ENCODE assay signal across 16 cellular contexts in genomic region chr20:18176318-18176785, GRCh38.
DNase-seq lines count a peak whose midpoint lies in the region; ATAC-seq lines count a peak whose summit lies in the region.
"Had no signal": no experiment of that assay in that cellular context is flagged by ENCODE, and none has a peak within 500 bp of the region (broad histone marks: within the 10 kb centered on the region; RNA-seq: fewer than 3 reads in every experiment).

No MANE protein-coding gene starts in this region.

- peaks cover 91% of the 10 kb centered on the region for H3K36me3 Mint-ChIP-seq in stimulated activated memory B cell treated with anti-CD40 and anti-IgM and Interleukin-4, amounts not matched to agents 10 μg/mL and 1 μg/mL and 100 μg/mL, for 72 hours

- H3K27ac Mint-ChIP-seq in stimulated activated naive CD8-positive, alpha-beta T cell treated with anti-CD3 and anti-CD28 coated beads, Interleukin-15, amount 100 ng/mL, for 72 hours = peak overlapping the region; percentile 32 to 49
- H3K27ac Mint-ChIP-seq in stimulated activated memory B cell treated with anti-CD40 and anti-IgM and Interleukin-4, amounts not matched to agents 10 μg/mL and 1 μg/mL and 100 μg/mL, for 72 hours = no peak overlapping the region

- no peak for ATAC-seq in stimulated activated naive CD8-positive, alpha-beta T cell treated with anti-CD3 and anti-CD28 coated beads, Interleukin-15, amount 100 ng/mL, for 72 hours
- no peak for ATAC-seq in stimulated activated naive CD8-positive, alpha-beta T cell treated with anti-CD3 and anti-CD28 coated beads, Interleukin-15, Interleukin-2, amounts not matched to agents 100 U/mL and 50 U/mL, for 24 hours
- no peak for ATAC-seq in stimulated activated memory B cell treated with anti-CD40 and anti-IgM and Interleukin-4, amounts not matched to agents 10 μg/mL and 1 μg/mL and 100 μg/mL, for 72 hours
- ATAC-seq in GM21619 (IDR thresholded peaks at IDR 0.05; ENCODE audit: unreplicated experiment) = no peak
- ATAC-seq: Right ventricle myocardium inferior, sciatic nerve had no signal

- peaks cover 9 to 15% of the 10 kb centered on the region in 2 donors for H3K9me3 Mint-ChIP-seq in stimulated activated naive CD8-positive, alpha-beta T cell treated with anti-CD3 and anti-CD28 coated beads, Interleukin-15, amount 100 ng/mL, for 72 hours
- H3K9me3 Mint-ChIP-seq in stimulated activated memory B cell treated with anti-CD40 and anti-IgM and Interleukin-4, amounts not matched to agents 10 μg/mL and 1 μg/mL and 100 μg/mL, for 72 hours = peaks cover 6% of the 10 kb centered on the region

- H3K27me3 Mint-ChIP-seq in stimulated activated naive CD8-positive, alpha-beta T cell treated with anti-CD3 and anti-CD28 coated beads, Interleukin-15, amount 100 ng/mL, for 72 hours = no peaks in the 10 kb centered on the region
- H3K27me3 Mint-ChIP-seq in stimulated activated memory B cell treated with anti-CD40 and anti-IgM and Interleukin-4, amounts not matched to agents 10 μg/mL and 1 μg/mL and 100 μg/mL, for 72 hours = no peaks in the 10 kb centered on the region

- no peak for DNase-seq in stimulated activated naive CD8-positive, alpha-beta T cell treated with anti-CD3 and anti-CD28 coated beads, Interleukin-15, amount 100 ng/mL, for 72 hours
- no peak for DNase-seq in stimulated activated naive CD8-positive, alpha-beta T cell treated with anti-CD3 and anti-CD28 coated beads, Interleukin-15, Interleukin-2, amounts not matched to agents 100 U/mL and 50 U/mL, for 24 hours
- DNase-seq in NCI-H82 (lab: John Stamatoyannopoulos, UW) (peak; percentile 65), fibroblast of the conjunctiva (ENCODE audit: low read depth) (peak; percentile 18), HPDE6-E6E7 (ENCODE audit: extremely low spot score) (no peak)
- no peak for DNase-seq in stimulated activated CD8-positive, alpha-beta memory T cell treated with anti-CD3 and anti-CD28 coated beads, Interleukin-4, amount 100 ng/mL, for 48 hours
- DNase-seq: activated CD8-positive, alpha-beta memory T cell treated with anti-CD3 and anti-CD28 coated beads for 24 hours; aorta; KBM-7; left ventricle myocardium inferior; stimulated activated CD4-positive, alpha-beta T cell treated with anti-CD3 and anti-CD28 coated beads, Interleukin-1b, Interleukin-23, amount 100 ng/mL, for 48 hours; substantia nigra had no signal

- H3K4me1 Mint-ChIP-seq in stimulated activated naive CD8-positive, alpha-beta T cell treated with anti-CD3 and anti-CD28 coated beads, Interleukin-15, amount 100 ng/mL, for 72 hours = peaks cover 11% of the 10 kb centered on the region
- peaks cover 30% of the 10 kb centered on the region for H3K4me1 Mint-ChIP-seq in stimulated activated memory B cell treated with anti-CD40 and anti-IgM and Interleukin-4, amounts not matched to agents 10 μg/mL and 1 μg/mL and 100 μg/mL, for 72 hours

- no peak overlapping the region for H3K4me3 Mint-ChIP-seq in stimulated activated naive CD8-positive, alpha-beta T cell treated with anti-CD3 and anti-CD28 coated beads, Interleukin-15, amount 100 ng/mL, for 72 hours
- H3K4me3 Mint-ChIP-seq in stimulated activated memory B cell treated with anti-CD40 and anti-IgM and Interleukin-4, amounts not matched to agents 10 μg/mL and 1 μg/mL and 100 μg/mL, for 72 hours = no peak overlapping the region

Comparison
In these comparisons a context has a peak if more than half of its experiments do, and no peak if none do; other contexts are left out.
1. DNase-seq: peak in NCI-H82 (single experiment) and fibroblast of the conjunctiva (single experiment); none in stimulated activated naive CD8-positive, alpha-beta T cell treated with anti-CD3 and anti-CD28 coated beads, Interleukin-15, amount 100 ng/mL, for 72 hours (0 of 2), stimulated activated naive CD8-positive, alpha-beta T cell treated with anti-CD3 and anti-CD28 coated beads, Interleukin-15, Interleukin-2, amounts not matched to agents 100 U/mL and 50 U/mL, for 24 hours (single experiment), HPDE6-E6E7 (single experiment) and stimulated activated CD8-positive, alpha-beta memory T cell treated with anti-CD3 and anti-CD28 coated beads, Interleukin-4, amount 100 ng/mL, for 48 hours (single experiment).